10 cellular contexts compared by ENCODE assay signal in the genomic region with DNA sequence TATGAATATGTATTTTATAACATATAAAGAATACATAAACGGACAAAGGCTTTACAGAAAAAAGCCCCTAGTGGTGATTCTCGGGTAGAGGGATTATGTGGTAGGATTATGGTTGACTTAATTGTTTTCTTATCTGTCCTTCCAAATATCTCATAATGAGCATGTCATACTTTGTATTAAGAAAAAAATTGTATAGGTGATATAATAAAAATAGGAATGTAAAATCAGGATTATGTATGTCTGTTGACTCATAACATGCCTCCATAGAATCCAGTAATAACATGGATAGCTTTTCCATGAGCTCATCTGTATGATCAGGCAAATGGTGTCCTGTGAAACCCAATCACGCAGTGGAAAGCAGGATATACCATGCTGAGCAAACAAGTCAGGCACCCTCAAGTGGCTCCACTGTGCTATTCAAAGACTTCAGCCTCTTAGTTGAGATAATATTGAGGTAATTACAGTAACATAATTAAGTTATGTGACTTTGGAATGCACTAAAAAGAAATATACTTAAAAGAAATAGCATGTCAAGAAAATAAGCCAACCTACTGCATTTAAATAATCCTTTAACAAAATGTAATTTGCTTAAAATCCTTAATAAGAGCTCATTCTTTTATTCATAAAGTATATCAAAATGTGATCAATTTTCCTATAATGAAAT. TPM values are rescaled to one million over a fixed set of nuclear protein-coding genes. Genes with fewer than 3 reads are reported as not detected.
DNase-seq lines count a peak whose midpoint lies in the region; ATAC-seq and TF ChIP-seq lines count a peak whose summit lies in the region.
"Had no signal": no experiment of that assay in that cellular context is flagged by ENCODE, and none has a peak within 500 bp of the region (broad histone marks: within the 10 kb centered on the region; RNA-seq: fewer than 3 reads in every experiment).

No MANE protein-coding gene starts in this region.

- no peaks in the 10 kb centered on the region for H3K79me2 ChIP-seq in HCT116 (ENCODE audit: insufficient read depth, low read length)

- peaks cover 7% of the 10 kb centered on the region for H3K4me1 Mint-ChIP-seq in glutamatergic neuron (ENCODE audit: low read depth, unreplicated experiment)

- no peaks in the 10 kb centered on the region for H3K9me2 ChIP-seq in HCT116 (ENCODE audit: insufficient read depth)

- CTCF ChIA-PET in HCT116 (lab: Charles Lee): interaction anchor here (0.6 to 1.3 kb wide), 12 partner anchors 10 to 414 kb away, joined by 3 to 5 read pairs (median 3); no protein-coding TSS in a partner anchor

- no TSS peak for BruUV-seq in HCT116 (replicated peaks; lab: Mats Ljungman, UMichigan)

- no peak overlapping the region for H3K4me3 ChIP-seq in HCT116 (replicated peaks in 1 of 2; ENCODE audit: low read depth in 1 of 2, low read length in 2 of 2)
- no peak overlapping the region for H3K4me3 ChIP-seq in RWPE2 (ENCODE audit: severe bottlenecking)
- H3K4me3 ChIP-seq in aorta (ENCODE audit: low read length in 2 of 2): no peak overlapping the region
- H3K4me3 ChIP-seq: tibial artery had no signal

- H4K20me1 ChIP-seq in HCT116 (ENCODE audit: insufficient read depth): no peaks in the 10 kb centered on the region

- ATAC-seq in HCT116: peak; percentile 77
- peak; percentile 81 for ATAC-seq in RWPE2 (ENCODE audit: low read depth)
- ATAC-seq in aorta (ENCODE audit: low FRiP score): no peak
- ATAC-seq in GM21825 (IDR thresholded peaks at IDR 0.05; ENCODE audit: unreplicated experiment): no peak

- H3K27ac ChIP-seq in HCT116 (ENCODE audit: low read depth, low read length): no peak overlapping the region
- peak overlapping the region; percentile 81 for H3K27ac ChIP-seq in RWPE2 (ENCODE audit: poor library complexity, severe bottlenecking)
- H3K27ac ChIP-seq in aorta (ENCODE audit: low read depth in 1 of 2, low read length in 2 of 2): no peak overlapping the region
- H3K27ac ChIP-seq: KMS-11, tibial artery had no signal

- POLR2A ChIA-PET in HCT116 (lab: Charles Lee): no interaction called here

- peaks cover 0 to 12% of the 10 kb centered on the region in 2 experiments; a peak in 2 of 4 replicates for H3K4me1 ChIP-seq in HCT116 (ENCODE audit: control insufficient read depth in 1 of 2, insufficient read depth in 2 of 2, low read length in 2 of 2)
- peaks cover 32% of the 10 kb centered on the region for H3K4me1 ChIP-seq in RWPE2 (ENCODE audit: insufficient read depth, poor library complexity, severe bottlenecking)
- H3K4me1 ChIP-seq in aorta (ENCODE audit: control insufficient read depth in 1 of 2, insufficient read depth in 2 of 2, low read length in 2 of 2): no peaks in the 10 kb centered on the region

- H3K9me3 ChIP-seq in HCT116 (ENCODE audit: control insufficient read depth in 1 of 2, insufficient read depth in 1 of 2, low read depth in 1 of 2, low read length in 2 of 2) (no peaks in the 10 kb centered on the region), RWPE2 (ENCODE audit: severe bottlenecking) (no peaks in the 10 kb centered on the region), aorta (ENCODE audit: control insufficient read depth, low read length) (peaks cover 3% of the 10 kb centered on the region)
- H3K9me3 ChIP-seq: tibial artery had no signal

- no peaks in the 10 kb centered on the region for H3K36me3 Mint-ChIP-seq in glutamatergic neuron (ENCODE audit: unreplicated experiment)

- peak overlapping the region; percentile 1; the same call in 1 of the 2 replicates for H3K4me2 ChIP-seq in HCT116 (ENCODE audit: low read length)
- H3K4me2 ChIP-seq: KMS-11 had no signal

- H3K4me3 Mint-ChIP-seq in glutamatergic neuron (ENCODE audit: unreplicated experiment): no peak overlapping the region

- H3K27ac Mint-ChIP-seq in glutamatergic neuron (ENCODE audit: unreplicated experiment): no peak overlapping the region

- 40 to 47% methylated on average over 3 of the region's 3 CpGs for WGBS in aorta, 2 donors

- RAD21 ChIA-PET in HCT116 (lab: Charles Lee; ENCODE audit: low non-redundant PET in 1 of 2, low total read pairs in 2 of 2, uncharacterized antibody in 2 of 2, unreplicated experiment in 2 of 2): interaction anchor here in 1 of 2 experiments (0.7 kb wide), 1 partner anchor 329 kb away, joined by 3 read pairs; no protein-coding TSS in a partner anchor

- no peaks in the 10 kb centered on the region for H3K36me3 ChIP-seq in HCT116 (ENCODE audit: control insufficient read depth in 1 of 2, insufficient read depth in 2 of 2, low read length in 2 of 2)
- no peaks in the 10 kb centered on the region for H3K36me3 ChIP-seq in RWPE2 (ENCODE audit: low read depth)
- H3K36me3 ChIP-seq in aorta (ENCODE audit: control insufficient read depth in 1 of 2, insufficient read depth in 2 of 2, low read length in 1 of 2): no peaks in the 10 kb centered on the region
- H3K36me3 ChIP-seq: tibial artery had no signal

- intact Hi-C loops in HCT116 (cut with micrococcal nuclease): no loop called here
- intact Hi-C loops in aorta (cut with DNase I): loop anchor here in 1 of 2 donors (10.0 kb wide), 2 partner anchors 207 to 373 kb away; no protein-coding TSS in a partner anchor

- H3K27me3 ChIP-seq in HCT116 (ENCODE audit: insufficient read depth, low read length) (peaks cover 12% of the 10 kb centered on the region), RWPE2 (ENCODE audit: insufficient read depth, poor library complexity, severe bottlenecking) (no peaks in the 10 kb centered on the region), aorta (ENCODE audit: control insufficient read depth in 1 of 2, insufficient read depth in 2 of 2, low read length in 1 of 2) (peaks cover 0 to 1% of the 10 kb centered on the region in 2 donors)

- TF ChIP-seq POLR2A in HCT116 (IDR thresholded peaks at IDR 0.05; ENCODE audit: borderline replicate concordance, extremely low read depth, insufficient read depth, insufficient read length): no peak

- H3K27me3 Mint-ChIP-seq in glutamatergic neuron (ENCODE audit: unreplicated experiment): no peaks in the 10 kb centered on the region

- DNase-seq in AML-193 (lab: John Stamatoyannopoulos, UW) (peak; percentile 16 to 24), HCT116 (ENCODE audit: low read depth, low spot score) (peak; percentile 23), RWPE2 (ENCODE audit: low spot score) (no peak), glutamatergic neuron (no peak), aorta (no peak), GM10266 (ENCODE audit: extremely low spot score) (no peak)
- DNase-seq in activated effector memory CD4-positive, alpha-beta T cell treated with Interleukin-2 at 50 U/mL for 16 hours: no peak
- DNase-seq: tibial artery had no signal

- peak in 2 of 3 experiments; percentile 51 to 53; a peak in 4 of 6 replicates for TF ChIP-seq CTCF in HCT116 (IDR thresholded peaks at IDR 0.05 in 2 of 3, conservative IDR thresholded peaks at IDR 0.05 in 1 of 3; ENCODE audit: borderline replicate concordance in 1 of 3, insufficient read depth in 1 of 3, low read depth in 2 of 3, low read length in 2 of 3)
- TF ChIP-seq CTCF in RWPE2 (IDR thresholded peaks at IDR 0.05; ENCODE audit: poor library complexity, severe bottlenecking): peak; percentile 82
- peak; percentile 73 for TF ChIP-seq CTCF in glutamatergic neuron (IDR thresholded peaks at IDR 0.05; ENCODE audit: partially characterized antibody, unreplicated experiment)
- no peak for TF ChIP-seq CTCF in GM10266 (IDR thresholded peaks at IDR 0.05; ENCODE audit: control insufficient read depth, insufficient read depth, low read depth, missing control alignments)

- H3K9me3 Mint-ChIP-seq in glutamatergic neuron (ENCODE audit: unreplicated experiment): no peaks in the 10 kb centered on the region

- no peak for TF ChIP-seq RAD21 in HCT116 (IDR thresholded peaks at IDR 0.05; ENCODE audit: low read depth)

- H2AFZ ChIP-seq in HCT116 (ENCODE audit: low read depth, low read length, poor library complexity, severe bottlenecking): peak overlapping the region; percentile 29

- H3K9ac ChIP-seq in HCT116 (ENCODE audit: low read length): no peak overlapping the region
- H3K9ac ChIP-seq: KMS-11 had no signal

TF ChIP-seq in HCT116, 20 proteins besides CTCF, POLR2A, EP300 and RAD21:
- no peak for TF ChIP-seq CBX3 (IDR thresholded peaks at IDR 0.05; ENCODE audit: low read depth)
- no peak for TF ChIP-seq EZH2 (IDR thresholded peaks at IDR 0.05)
- TF ChIP-seq, protein P1, sequence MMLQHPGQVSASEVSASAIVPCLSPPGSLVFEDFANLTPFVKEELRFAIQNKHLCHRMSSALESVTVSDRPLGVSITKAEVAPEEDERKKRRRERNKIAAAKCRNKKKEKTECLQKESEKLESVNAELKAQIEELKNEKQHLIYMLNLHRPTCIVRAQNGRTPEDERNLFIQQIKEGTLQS (IDR thresholded peaks at IDR 0.05): no peak

RNA-seq across cellular contexts. Expression of a gene that starts 39.6 kb away (rescaled TPM):
- 129 TPM for total RNA-seq in HCT116 (2021; ENCODE audit: unreplicated experiment)
- 110 and 112 TPM in 2 replicates for polyA plus RNA-seq in HCT116 (2012)
- total RNA-seq in glutamatergic neuron (ENCODE audit: unreplicated experiment): 65.5 TPM
- 10 to 100 TPM; 24.0 to 33.1 TPM for total RNA-seq in aorta
- 10 to 100 TPM; 19.5 to 44.2 TPM for polyA plus RNA-seq in aorta

RNA-seq across cellular contexts. Expression of a gene that starts 50.1 kb away (rescaled TPM):
- 72.8 TPM for total RNA-seq in HCT116 (2021; ENCODE audit: unreplicated experiment)
- 61.6 and 66.2 TPM in 2 replicates for polyA plus RNA-seq in HCT116 (2012)
- total RNA-seq in glutamatergic neuron (ENCODE audit: unreplicated experiment): 53.5 TPM
- 10 to 100 TPM; 48.2 to 50.1 TPM for total RNA-seq in aorta
- 100 to 1,000 TPM in 1 of 2 donors, 10 to 100 TPM in 1; 51.5 to 110 TPM for polyA plus RNA-seq in aorta

Comparison
In these comparisons a context has a peak if more than half of its experiments do, and no peak if none do; other contexts are left out.
1. DNase-seq: peak in AML-193 (2 of 2) and HCT116 (single experiment); none in RWPE2 (single experiment), glutamatergic neuron (single experiment), aorta (0 of 2), GM10266 (single experiment) and activated effector memory CD4-positive, alpha-beta T cell treated with Interleukin-2 at 50 U/mL for 16 hours (single experiment).
2. ATAC-seq: peak in HCT116 (single experiment) and RWPE2 (single experiment); none in aorta (single experiment) and GM21825 (single experiment).